ENCODE assay signal across 8 cellular contexts in genomic region chr5:55172051-55172899, GRCh38. TPM values are rescaled to one million over a fixed set of nuclear protein-coding genes. Genes with fewer than 3 reads are reported as not detected.
DNase-seq lines count a peak whose midpoint lies in the region; ATAC-seq lines count a peak whose summit lies in the region.

No MANE protein-coding gene starts in this region.

- H3K23ac ChIP-seq in mesendoderm (ENCODE audit: low read length): no peak overlapping the region

- peak; percentile 66 for DNase-seq in COLO829 (ENCODE audit: low spot score)
- peak; percentile 38 for DNase-seq in HK-2 (ENCODE audit: unreplicated experiment)
- peak; percentile 91 for DNase-seq in NCI-H748 treated with DMSO at 0.1 percent for 48 hours (lab: John Stamatoyannopoulos, UW)
- peak; percentile 42 to 57 for DNase-seq in activated CD4-positive, alpha-beta T cell treated with anti-CD3 and anti-CD28 coated beads, Interleukin-2, amount 50 U/mL, for 48 hours
- peak; percentile 52 for DNase-seq in effector CD8-positive, alpha-beta T cell (lab: John Stamatoyannopoulos, UW)
- DNase-seq in mesendoderm: peak; percentile 90
- peak; percentile 24 for DNase-seq in stimulated activated CD8-positive, alpha-beta memory T cell treated with anti-CD3 and anti-CD28 coated beads, Interleukin-7, amount 100 ng/mL, for 24 hours (ENCODE audit: low read depth)

- peak; percentile 46 for ATAC-seq in GM19463 (IDR thresholded peaks at IDR 0.05; ENCODE audit: unreplicated experiment)

- no peak overlapping the region for H3K4me3 ChIP-seq in mesendoderm (ENCODE audit: low read length)

- no peak overlapping the region for H2AK5ac ChIP-seq in mesendoderm (ENCODE audit: low read length)

- H3K56ac ChIP-seq in mesendoderm (ENCODE audit: low read length): no peak overlapping the region

- H3K27me3 ChIP-seq in mesendoderm (ENCODE audit: insufficient read depth, low read length, poor library complexity): peaks cover 18% of the 10 kb centered on the region

- H3K79me2 ChIP-seq in mesendoderm (ENCODE audit: control insufficient read depth, insufficient read depth, low read length): no peaks in the 10 kb centered on the region

- H3K27ac ChIP-seq in mesendoderm (ENCODE audit: low read depth, low read length): no peak overlapping the region

- H3K4me1 ChIP-seq in mesendoderm (ENCODE audit: control insufficient read depth, low read depth, low read length): peaks cover 3% of the 10 kb centered on the region

- H2BK15ac ChIP-seq in mesendoderm (replicated peaks; ENCODE audit: low read depth): no peak overlapping the region

- H3K18ac ChIP-seq in mesendoderm (ENCODE audit: low read length): no peak overlapping the region

- no peak overlapping the region for H4K5ac ChIP-seq in mesendoderm (ENCODE audit: low read length)

- H4K8ac ChIP-seq in mesendoderm (ENCODE audit: low read depth, low read length): no peak overlapping the region

- no peak overlapping the region for H2BK120ac ChIP-seq in mesendoderm (ENCODE audit: low read depth, low read length)

- H3K4me2 ChIP-seq in mesendoderm (ENCODE audit: low read length): peak overlapping the region; percentile 84

- no CpG with 5 or more reads among the region's 15 CpGs for WGBS in mesendoderm (ENCODE audit: extremely low coverage, insufficient coverage, low lambda C conversion rate)

- H3K9ac ChIP-seq in mesendoderm (ENCODE audit: low read length): no peak overlapping the region

- H3K79me1 ChIP-seq in mesendoderm (ENCODE audit: low read length): no peaks in the 10 kb centered on the region

- H2BK5ac ChIP-seq in mesendoderm (ENCODE audit: low read length): no peak overlapping the region

- no peak overlapping the region for H3K4ac ChIP-seq in mesendoderm (ENCODE audit: low read depth, low read length)

- H3K36me3 ChIP-seq in mesendoderm (ENCODE audit: control insufficient read depth, insufficient read depth, low read length): no peaks in the 10 kb centered on the region

RNA-seq across cellular contexts. Expression of gene CDC20B, which starts 0.7 kb away (rescaled TPM):
- 0.08 TPM for polyA plus RNA-seq in mesendoderm (2013, experiment 1 of 2)
- 0.07 TPM for polyA plus RNA-seq in mesendoderm (2013, experiment 2 of 2)

RNA-seq across cellular contexts. Expression of gene GPX8, which starts 12.3 kb away (rescaled TPM):
- 76.3 TPM for polyA plus RNA-seq in mesendoderm (2013, experiment 1 of 2)
- 75.8 TPM for polyA plus RNA-seq in mesendoderm (2013, experiment 2 of 2)

RNA-seq across cellular contexts. Expression of gene MCIDAS, which starts 54.8 kb away (rescaled TPM):
- 0.07 TPM for polyA plus RNA-seq in mesendoderm (2013, experiment 1 of 2)
- 0.03 TPM for polyA plus RNA-seq in mesendoderm (2013, experiment 2 of 2)

Comparison
In these comparisons a context has a peak if more than half of its experiments do, and no peak if none do; other contexts are left out.
1. DNase-seq: peak in every context shown above with its lines; median percentile 91 in NCI-H748 treated with DMSO at 0.1 percent for 48 hours; 90 in mesendoderm; 66 in COLO829; 52 in effector CD8-positive, alpha-beta T cell; 50 in activated CD4-positive, alpha-beta T cell treated with anti-CD3 and anti-CD28 coated beads, Interleukin-2, amount 50 U/mL, for 48 hours; 38 in HK-2; 24 in stimulated activated CD8-positive, alpha-beta memory T cell treated with anti-CD3 and anti-CD28 coated beads, Interleukin-7, amount 100 ng/mL, for 24 hours.